21 cellular contexts compared by ENCODE assay signal in genomic region chr21:29643289-29643688, GRCh38.
"Had no signal": no experiment of that assay in that cellular context is flagged by ENCODE, and none has a peak within 500 bp of the region (broad histone marks: within the 10 kb centered on the region; RNA-seq: fewer than 3 reads in every experiment).

No MANE protein-coding gene starts in this region.

- DNase-seq: dermis blood vessel endothelial cell; dorsolateral prefrontal cortex; effector CD4-positive, alpha-beta T cell; effector memory CD4-positive, alpha-beta T cell; foreskin keratinocyte; heart left ventricle; hippocampal formation; left cardiac atrium; left ventricle myocardium superior; lower lobe of right lung; mesenchymal stem cell; mucosa of descending colon; naive B cell; naive thymus-derived CD8-positive, alpha-beta T cell had no signal

- FAIRE-seq: endothelial cell of umbilical vein, frontal cortex, islet of Langerhans, keratinocyte had no signal

- H3K36me3 Mint-ChIP-seq: mesothelial cell of epicardium; naive B cell; naive thymus-derived CD8-positive, alpha-beta T cell had no signal

- H3K27me3 Mint-ChIP-seq: naive B cell; naive thymus-derived CD8-positive, alpha-beta T cell had no signal

- H3K4me3 Mint-ChIP-seq: mesothelial cell of epicardium; naive B cell; naive thymus-derived CD8-positive, alpha-beta T cell had no signal

- H3K27ac Mint-ChIP-seq: mesothelial cell of epicardium; naive B cell; naive thymus-derived CD8-positive, alpha-beta T cell had no signal

- H3K9me3 Mint-ChIP-seq: mesothelial cell of epicardium; naive thymus-derived CD8-positive, alpha-beta T cell had no signal

- ATAC-seq: foreskin keratinocyte; gastroesophageal sphincter; heart left ventricle; left cardiac atrium; left lung; left ventricle myocardium superior; lower lobe of right lung; mucosa of descending colon; naive thymus-derived CD8-positive, alpha-beta T cell had no signal
